In genomic region chr9:69085523-69086283, GRCh38 we compare ENCODE assay signal across 1 cellular context.
TF ChIP-seq lines count a peak whose summit lies in the region.

No MANE protein-coding gene starts in this region.

TF ChIP-seq in SK-N-SH treated with all-trans-retinoic acid at 6 μM for 48 hours, 23 proteins besides CTCF, POLR2A, EP300 and RAD21 (continued from another document):
- TF ChIP-seq TSHZ2 (CRISPR knock-in tag; IDR thresholded peaks at IDR 0.05) (no peak), RARB (CRISPR knock-in tag; IDR thresholded peaks at IDR 0.05) (no peak), PATZ1 (CRISPR knock-in tag; IDR thresholded peaks at IDR 0.05; ENCODE audit: borderline replicate concordance) (no peak), SNAI2 (CRISPR knock-in tag; IDR thresholded peaks at IDR 0.05) (no peak), ZC3H10 (CRISPR knock-in tag; IDR thresholded peaks at IDR 0.05) (no peak)
